ENCODE assay signal across 24 cellular contexts in genomic region chr12:40648519-40648918, GRCh38.
"Had no signal": no experiment of that assay in that cellular context is flagged by ENCODE, and none has a peak within 500 bp of the region (broad histone marks: within the 10 kb centered on the region; RNA-seq: fewer than 3 reads in every experiment).

No MANE protein-coding gene starts in this region.

- H3K4me1 ChIP-seq: SJCRH30 had no signal

- FAIRE-seq: HepG2, RCC 7860 had no signal

- H3K27me3 ChIP-seq: MG63, SJCRH30 had no signal

- ATAC-seq: HepG2 had no signal

- H3K9me3 ChIP-seq: MG63, SJCRH30 had no signal

- H3K4me3 ChIP-seq: MG63, SJCRH30, SK-N-MC had no signal

- DNase-seq: IMR-90, Karpas-422, KG1, MG63, MV-4-11, NCI-H1048, NCI-H1105, NCI-H1417, NCI-H1436 treated with DMSO at 0.1 percent for 48 hours, NCI-H1694, NCI-H187 treated with DMSO at 0.1 percent for 48 hours, NCI-H2029 treated with DMSO at 0.1 percent for 48 hours, NCI-H2171 treated with DMSO at 0.1 percent for 48 hours, NCI-H345, NCI-H446 treated with DMSO at 0.1 percent for 48 hours, NCI-H510A treated with DMSO at 0.1 percent for 48 hours, NCI-H526, SHP77 treated with DMSO at 0.1 percent for 48 hours, SJCRH30, T-helper 1 cell had no signal

- H3K36me3 ChIP-seq: MG63, SJCRH30 had no signal

- H3K27ac ChIP-seq: RWPE1, SJCRH30, SK-N-MC had no signal
